Comparison of ENCODE assay signal across 8 cellular contexts in genomic region chr18:69400976-69401474, GRCh38. TPM values are rescaled to one million over a fixed set of nuclear protein-coding genes. Genes with fewer than 3 reads are reported as not detected.
DNase-seq lines count a peak whose midpoint lies in the region; ATAC-seq and TF ChIP-seq lines count a peak whose summit lies in the region.

No MANE protein-coding gene starts in this region.

- TF ChIP-seq CTCF in AG09309 (IDR thresholded peaks at IDR 0.05; ENCODE audit: control insufficient read depth, insufficient read depth, low read depth, low read length, missing control alignments) (no peak), lung (IDR thresholded peaks at IDR 0.05; ENCODE audit: control extremely low read depth, extremely low read depth) (no peak)

- H3K4me1 ChIP-seq in HUES64 (ENCODE audit: insufficient read depth, low read length): peaks cover 26% of the 10 kb centered on the region
- H3K4me1 ChIP-seq in lung (ENCODE audit: control insufficient read depth in 2 of 2, insufficient read depth in 2 of 2, low read length in 2 of 2): peaks cover 0 to 7% of the 10 kb centered on the region in 2 donors

- H3K36me3 ChIP-seq in HUES64 (ENCODE audit: insufficient read depth, low read length) (no peaks in the 10 kb centered on the region), lung (ENCODE audit: control insufficient read depth in 2 of 2, insufficient read depth in 2 of 2, low read length in 2 of 2) (no peaks in the 10 kb centered on the region)

- H3K9me3 ChIP-seq in HUES64 (ENCODE audit: insufficient read depth, low read depth, low read length) (no peaks in the 10 kb centered on the region), lung (ENCODE audit: control insufficient read depth in 2 of 2, insufficient read depth in 1 of 2, low read length in 1 of 2) (peaks cover 0 to 2% of the 10 kb centered on the region in 2 donors)

- peak; percentile 25 for ATAC-seq in lung (ENCODE audit: insufficient read depth, low FRiP score)

- no peak overlapping the region for H3K9ac ChIP-seq in HUES64 (ENCODE audit: low read depth, low read length)

- DNase-seq in AG09309 (ENCODE audit: low read depth) (no peak), dermis blood vessel endothelial cell (peak; percentile 10), lung (ENCODE audit: low spot score) (no peak), OCI-M2 (lab: John Stamatoyannopoulos, UW; ENCODE audit: unreplicated experiment) (no peak), MV-4-11 (lab: John Stamatoyannopoulos, UW) (no peak), NCI-H2029 treated with DMSO at 0.1 percent for 48 hours (lab: John Stamatoyannopoulos, UW) (no peak), A172 (ENCODE audit: low spot score) (no peak)

- H3K27me3 ChIP-seq in HUES64 (ENCODE audit: insufficient read depth, low read length) (peaks cover 62% of the 10 kb centered on the region), lung (ENCODE audit: control insufficient read depth, insufficient read depth) (peaks cover 7% of the 10 kb centered on the region)

- H3K4me3 ChIP-seq in AG09309 (ENCODE audit: control insufficient read depth, low read depth, low read length) (peak overlapping the region; percentile 63), HUES64 (ENCODE audit: low read length) (peak overlapping the region; percentile 61), lung (peak overlapping the region; percentile 27)

- WGBS in HUES64: under 1% methylated on average over 65 of the region's 65 CpGs
- WGBS in lung, 2 donors: 0 to 1% methylated on average over 55 to 65 of the region's 65 CpGs

- H3K27ac ChIP-seq in HUES64 (ENCODE audit: low read depth, low read length) (no peak overlapping the region), lung (ENCODE audit: low read depth in 1 of 2, low read length in 1 of 2) (peak overlapping the region; percentile 3 to 37)

RNA-seq across cellular contexts. Expression of gene DOK6, which starts 0.3 kb away (rescaled TPM):
- 0.45 TPM for polyA plus RNA-seq in HUES64 (2013, experiment 1 of 2)
- 0.63 TPM for polyA plus RNA-seq in HUES64 (2013, experiment 2 of 2)
- total RNA-seq in dermis blood vessel endothelial cell (under 0.01 and 1.0 TPM in 2 replicates), lung (10 to 100 TPM in 1 of 2 donors, 1 to 10 TPM in 1; 4.2 to 21.3 TPM)
- 1 to 10 TPM in 1 of 2 donors, under 1 TPM in 1; 0.61 to 1.1 TPM for polyA plus RNA-seq in lung
- not detected in 2 replicates for total RNA-seq in A172 (2014; rRNA removed; shearing (Covaris generic))
